In the genomic region with DNA sequence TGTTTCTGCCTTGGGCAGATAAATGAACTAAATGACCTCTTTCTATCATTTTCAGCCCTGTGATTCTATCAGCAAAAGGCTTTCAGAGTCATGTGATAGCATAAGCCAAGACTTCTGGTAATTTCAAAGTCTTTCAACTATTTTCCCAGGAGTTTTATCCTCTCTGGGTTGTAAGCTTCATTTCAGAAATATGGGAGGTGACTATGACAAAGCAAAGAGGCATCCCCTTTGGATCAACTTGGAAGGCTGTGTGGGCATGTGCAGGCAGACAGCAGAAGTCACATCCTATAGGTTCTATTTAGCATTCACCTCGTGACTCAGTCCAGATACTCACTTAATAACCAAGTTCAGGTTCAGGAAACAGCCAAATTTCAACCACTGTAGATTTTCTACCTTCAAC, we compare ENCODE assay signal across 17 cellular contexts.
DNase-seq lines count a peak whose midpoint lies in the region; ATAC-seq and TF ChIP-seq lines count a peak whose summit lies in the region.
"Had no signal": no experiment of that assay in that cellular context is flagged by ENCODE, and none has a peak within 500 bp of the region (broad histone marks: within the 10 kb centered on the region; RNA-seq: fewer than 3 reads in every experiment).

No MANE protein-coding gene starts in this region.

- H3K36me3 Mint-ChIP-seq in natural killer cell: no peaks in the 10 kb centered on the region
- H3K36me3 Mint-ChIP-seq: activated naive CD8-positive, alpha-beta T cell had no signal

- H3K27me3 Mint-ChIP-seq in natural killer cell (ENCODE audit: low read depth in 2 of 2): no peaks in the 10 kb centered on the region

- no peaks in the 10 kb centered on the region for H3K4me1 Mint-ChIP-seq in natural killer cell

- H3K4me3 Mint-ChIP-seq in natural killer cell: no peak overlapping the region
- H3K4me3 Mint-ChIP-seq: activated naive CD8-positive, alpha-beta T cell had no signal

- H3K27ac Mint-ChIP-seq in natural killer cell: no peak overlapping the region
- H3K27ac Mint-ChIP-seq: activated naive CD8-positive, alpha-beta T cell had no signal

- POLR2A ChIA-PET in AG04449 (lab: Yijun Ruan, JAX): no interaction called here

- H3K9me3 Mint-ChIP-seq in natural killer cell: peaks cover 0 to 4% of the 10 kb centered on the region in 2 donors

- H3K4me3 ChIP-seq in AG04449 (ENCODE audit: low read depth, low read length) (no peak overlapping the region), astrocyte of the spinal cord (ENCODE audit: low read depth, low read length) (no peak overlapping the region)
- H3K4me3 ChIP-seq: lower lobe of right lung, upper lobe of left lung had no signal

- ATAC-seq in HG03108 (IDR thresholded peaks at IDR 0.05; ENCODE audit: unreplicated experiment): no peak
- no peak for ATAC-seq in natural killer cell
- ATAC-seq in HG03571 (IDR thresholded peaks at IDR 0.05; ENCODE audit: unreplicated experiment): no peak
- ATAC-seq: lower lobe of right lung, sciatic nerve had no signal

- TF ChIP-seq CTCF in AG04449 (IDR thresholded peaks at IDR 0.05; ENCODE audit: insufficient read depth, low read length, missing control alignments) (no peak), astrocyte of the spinal cord (IDR thresholded peaks at IDR 0.05; ENCODE audit: low read depth, low read length) (no peak), natural killer cell (IDR thresholded peaks at IDR 0.05) (no peak)

- intact Hi-C loops in natural killer cell (cut with micrococcal nuclease): no loop called here

- CTCF ChIA-PET in AG04449 (lab: Yijun Ruan, JAX): interaction anchor here (1.8 kb wide), 1 partner anchor 8 kb away, joined by 3 read pairs; no protein-coding TSS in a partner anchor

- DNase-seq in AG04449 (ENCODE audit: low read depth, low spot score) (peak; percentile 65), HT1080 (ENCODE audit: low read depth) (peak; percentile 83), astrocyte of the spinal cord (ENCODE audit: low read depth, low spot score) (peak; percentile 56), glomerular visceral epithelial cell (ENCODE audit: extremely low spot score) (peak; percentile 44), natural killer cell (no peak), middle frontal gyrus (ENCODE audit: extremely low spot score, low spot score) (no peak)
- DNase-seq: activated CD4-positive, CD25-positive, alpha-beta regulatory T cell treated with anti-CD3 and anti-CD28 coated beads, Interleukin-2, amount 50 U/mL, for 72 hours; activated T-cell treated with anti-CD3 and anti-CD28 coated beads for 4 hours; lower lobe of right lung; NCI-H2029; stimulated activated CD4-positive, alpha-beta T cell treated with anti-CD3 and anti-CD28 coated beads, Interleukin-4, amount 100 ng/mL, for 24 hours; T-helper 2 cell; upper lobe of left lung had no signal

- in situ Hi-C loops in astrocyte of the spinal cord (cut with HindIII; ENCODE audit: low sequenced_read_pairs): no loop called here

Comparison
In these comparisons a context has a peak if more than half of its experiments do, and no peak if none do; other contexts are left out.
1. DNase-seq: peak in AG04449 (single experiment), HT1080 (single experiment), astrocyte of the spinal cord (single experiment) and glomerular visceral epithelial cell (single experiment); none in natural killer cell (single experiment) and middle frontal gyrus (single experiment).